Comparison of ENCODE assay signal across 1 cellular context in the genomic region with DNA sequence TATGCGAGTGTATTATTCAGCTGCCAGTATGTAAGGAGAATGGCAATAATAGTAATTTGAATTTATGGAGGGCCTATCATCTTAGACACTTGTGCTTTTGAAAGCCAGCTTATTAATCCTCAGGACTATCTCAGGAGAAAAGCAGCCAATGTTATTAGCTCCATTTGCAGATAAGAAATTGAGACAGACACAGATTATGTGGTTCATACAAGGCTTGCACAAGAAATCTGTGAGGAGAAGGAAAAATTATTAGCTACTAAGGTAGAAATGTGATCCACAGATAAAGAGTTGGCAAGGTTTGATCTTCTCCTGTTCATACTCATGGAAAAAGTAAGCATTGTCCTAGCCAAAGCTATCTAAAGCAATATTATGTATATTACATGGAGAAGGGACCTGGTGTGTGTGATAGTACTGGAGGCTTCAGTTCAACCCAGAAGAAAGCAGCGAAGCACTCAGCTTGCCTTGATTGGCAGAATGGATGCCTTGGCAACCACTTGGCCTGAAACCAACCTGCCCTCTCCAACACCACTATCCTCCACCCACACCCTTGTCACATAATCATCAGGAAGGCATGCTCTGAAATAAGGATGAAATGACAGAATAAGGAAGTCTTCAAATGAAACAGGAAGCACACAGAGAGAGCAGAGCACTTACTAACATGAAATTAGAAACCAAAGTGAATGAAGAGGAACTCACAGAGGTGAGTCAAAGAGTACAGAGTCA.
A peak's percentile ranks its signal among the peaks of the same experiment; 100 is the strongest.
TF ChIP-seq lines count a peak whose summit lies in the region.

No MANE protein-coding gene starts in this region.

TF ChIP-seq in K562, 482 proteins besides CTCF, POLR2A, EP300 and RAD21 (continued from another document and continues in another):
- TF ChIP-seq KDM5B (IDR thresholded peaks at IDR 0.05; ENCODE audit: insufficient replicate concordance, low read depth, low read length): no peak
- no peak for TF ChIP-seq RNF2 (IDR thresholded peaks at IDR 0.05)
- TF ChIP-seq ZKSCAN3 (CRISPR knock-in tag; IDR thresholded peaks at IDR 0.05): no peak
- TF ChIP-seq PREB (CRISPR knock-in tag; IDR thresholded peaks at IDR 0.05): no peak
- peak; percentile 78 for TF ChIP-seq MEIS2 (IDR thresholded peaks at IDR 0.05; ENCODE audit: partially characterized antibody)
- TF ChIP-seq PHTF2 (CRISPR knock-in tag; IDR thresholded peaks at IDR 0.05): no peak
- no peak for TF ChIP-seq MYNN (IDR thresholded peaks at IDR 0.05)
- TF ChIP-seq MYNN (CRISPR knock-in tag; IDR thresholded peaks at IDR 0.05): no peak
- TF ChIP-seq, protein P1, sequence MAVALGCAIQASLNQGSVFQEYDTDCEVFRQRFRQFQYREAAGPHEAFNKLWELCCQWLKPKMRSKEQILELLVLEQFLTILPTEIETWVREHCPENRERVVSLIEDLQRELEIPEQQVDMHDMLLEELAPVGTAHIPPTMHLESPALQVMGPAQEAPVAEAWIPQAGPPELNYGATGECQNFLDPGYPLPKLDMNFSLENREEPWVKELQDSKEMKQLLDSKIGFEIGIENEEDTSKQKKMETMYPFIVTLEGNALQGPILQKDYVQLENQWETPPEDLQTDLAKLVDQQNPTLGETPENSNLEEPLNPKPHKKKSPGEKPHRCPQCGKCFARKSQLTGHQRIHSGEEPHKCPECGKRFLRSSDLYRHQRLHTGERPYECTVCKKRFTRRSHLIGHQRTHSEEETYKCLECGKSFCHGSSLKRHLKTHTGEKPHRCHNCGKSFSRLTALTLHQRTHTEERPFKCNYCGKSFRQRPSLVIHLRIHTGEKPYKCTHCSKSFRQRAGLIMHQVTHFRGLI (CRISPR knock-in tag; IDR thresholded peaks at IDR 0.05): no peak
- TF ChIP-seq ZNF766 (CRISPR knock-in tag; conservative IDR thresholded peaks at IDR 0.05): no peak
- no peak for TF ChIP-seq SIX5 (IDR thresholded peaks at IDR 0.05; ENCODE audit: borderline replicate concordance in 1 of 2, insufficient read depth in 1 of 2, low read depth in 1 of 2, low read length in 2 of 2)
- TF ChIP-seq, protein P2, sequence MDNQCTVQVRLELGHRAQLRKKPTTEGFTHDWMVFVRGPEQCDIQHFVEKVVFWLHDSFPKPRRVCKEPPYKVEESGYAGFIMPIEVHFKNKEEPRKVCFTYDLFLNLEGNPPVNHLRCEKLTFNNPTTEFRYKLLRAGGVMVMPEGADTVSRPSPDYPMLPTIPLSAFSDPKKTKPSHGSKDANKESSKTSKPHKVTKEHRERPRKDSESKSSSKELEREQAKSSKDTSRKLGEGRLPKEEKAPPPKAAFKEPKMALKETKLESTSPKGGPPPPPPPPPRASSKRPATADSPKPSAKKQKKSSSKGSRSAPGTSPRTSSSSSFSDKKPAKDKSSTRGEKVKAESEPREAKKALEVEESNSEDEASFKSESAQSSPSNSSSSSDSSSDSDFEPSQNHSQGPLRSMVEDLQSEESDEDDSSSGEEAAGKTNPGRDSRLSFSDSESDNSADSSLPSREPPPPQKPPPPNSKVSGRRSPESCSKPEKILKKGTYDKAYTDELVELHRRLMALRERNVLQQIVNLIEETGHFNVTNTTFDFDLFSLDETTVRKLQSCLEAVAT (IDR thresholded peaks at IDR 0.05): 0 out of 4 replicates have a peak, but pooled peaks of 1 of the 2 experiments have one; percentile 11
- TF ChIP-seq KDM1A (IDR thresholded peaks at IDR 0.05): no peak
- TF ChIP-seq HNRNPLL (IDR thresholded peaks at IDR 0.05; ENCODE audit: low read depth, low read length, poor library complexity, severe bottlenecking): no peak
- TF ChIP-seq, protein P3, sequence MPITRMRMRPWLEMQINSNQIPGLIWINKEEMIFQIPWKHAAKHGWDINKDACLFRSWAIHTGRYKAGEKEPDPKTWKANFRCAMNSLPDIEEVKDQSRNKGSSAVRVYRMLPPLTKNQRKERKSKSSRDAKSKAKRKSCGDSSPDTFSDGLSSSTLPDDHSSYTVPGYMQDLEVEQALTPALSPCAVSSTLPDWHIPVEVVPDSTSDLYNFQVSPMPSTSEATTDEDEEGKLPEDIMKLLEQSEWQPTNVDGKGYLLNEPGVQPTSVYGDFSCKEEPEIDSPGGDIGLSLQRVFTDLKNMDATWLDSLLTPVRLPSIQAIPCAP (CRISPR knock-in tag; IDR thresholded peaks at IDR 0.05; ENCODE audit: borderline replicate concordance): no peak
- TF ChIP-seq MYC (IDR thresholded peaks at IDR 0.05; ENCODE audit: low read depth, low read length): peak; percentile 46; the same call in 1 of the 2 replicates
- TF ChIP-seq MYC (CRISPR knock-in tag; IDR thresholded peaks at IDR 0.05; ENCODE audit: borderline replicate concordance, low read depth): no peak
- TF ChIP-seq ILF3 (IDR thresholded peaks at IDR 0.05; ENCODE audit: borderline replicate concordance): no peak
- TF ChIP-seq GTF3C2 (IDR thresholded peaks at IDR 0.05; ENCODE audit: borderline replicate concordance, extremely low read depth, insufficient read length): no peak
- no peak for TF ChIP-seq ZNF280A (IDR thresholded peaks at IDR 0.05; ENCODE audit: low read depth, partially characterized antibody)
- no peak for TF ChIP-seq ATF3 (IDR thresholded peaks at IDR 0.05)
- no peak for TF ChIP-seq ATF3 (CRISPR knock-in tag; conservative IDR thresholded peaks at IDR 0.05)
- TF ChIP-seq PHF21A (IDR thresholded peaks at IDR 0.05; ENCODE audit: borderline replicate concordance, low read depth): no peak
- TF ChIP-seq, protein P4, sequence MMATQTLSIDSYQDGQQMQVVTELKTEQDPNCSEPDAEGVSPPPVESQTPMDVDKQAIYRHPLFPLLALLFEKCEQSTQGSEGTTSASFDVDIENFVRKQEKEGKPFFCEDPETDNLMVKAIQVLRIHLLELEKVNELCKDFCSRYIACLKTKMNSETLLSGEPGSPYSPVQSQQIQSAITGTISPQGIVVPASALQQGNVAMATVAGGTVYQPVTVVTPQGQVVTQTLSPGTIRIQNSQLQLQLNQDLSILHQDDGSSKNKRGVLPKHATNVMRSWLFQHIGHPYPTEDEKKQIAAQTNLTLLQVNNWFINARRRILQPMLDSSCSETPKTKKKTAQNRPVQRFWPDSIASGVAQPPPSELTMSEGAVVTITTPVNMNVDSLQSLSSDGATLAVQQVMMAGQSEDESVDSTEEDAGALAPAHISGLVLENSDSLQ (IDR thresholded peaks at IDR 0.05): peak; percentile 93
- TF ChIP-seq ZKSCAN8 (CRISPR knock-in tag; IDR thresholded peaks at IDR 0.05): no peak
- TF ChIP-seq BHLHE40 (IDR thresholded peaks at IDR 0.05; ENCODE audit: low read length): no peak
- 0 out of 2 replicates have a peak, but pooled peaks have one; percentile 36 for TF ChIP-seq LEF1 (IDR thresholded peaks at IDR 0.05)
- no peak for TF ChIP-seq KAT7 (CRISPR knock-in tag; IDR thresholded peaks at IDR 0.05; ENCODE audit: borderline replicate concordance)
- peak; percentile 37; the same call in 1 of the 2 replicates for TF ChIP-seq L3MBTL2 (IDR thresholded peaks at IDR 0.05)
- TF ChIP-seq SREBF2 (CRISPR knock-in tag; IDR thresholded peaks at IDR 0.05): no peak
- no peak for TF ChIP-seq DIDO1 (tag; IDR thresholded peaks at IDR 0.05; ENCODE audit: low read depth)
- no peak for TF ChIP-seq ZNF212 (CRISPR knock-in tag; IDR thresholded peaks at IDR 0.05)
- TF ChIP-seq, protein P5, sequence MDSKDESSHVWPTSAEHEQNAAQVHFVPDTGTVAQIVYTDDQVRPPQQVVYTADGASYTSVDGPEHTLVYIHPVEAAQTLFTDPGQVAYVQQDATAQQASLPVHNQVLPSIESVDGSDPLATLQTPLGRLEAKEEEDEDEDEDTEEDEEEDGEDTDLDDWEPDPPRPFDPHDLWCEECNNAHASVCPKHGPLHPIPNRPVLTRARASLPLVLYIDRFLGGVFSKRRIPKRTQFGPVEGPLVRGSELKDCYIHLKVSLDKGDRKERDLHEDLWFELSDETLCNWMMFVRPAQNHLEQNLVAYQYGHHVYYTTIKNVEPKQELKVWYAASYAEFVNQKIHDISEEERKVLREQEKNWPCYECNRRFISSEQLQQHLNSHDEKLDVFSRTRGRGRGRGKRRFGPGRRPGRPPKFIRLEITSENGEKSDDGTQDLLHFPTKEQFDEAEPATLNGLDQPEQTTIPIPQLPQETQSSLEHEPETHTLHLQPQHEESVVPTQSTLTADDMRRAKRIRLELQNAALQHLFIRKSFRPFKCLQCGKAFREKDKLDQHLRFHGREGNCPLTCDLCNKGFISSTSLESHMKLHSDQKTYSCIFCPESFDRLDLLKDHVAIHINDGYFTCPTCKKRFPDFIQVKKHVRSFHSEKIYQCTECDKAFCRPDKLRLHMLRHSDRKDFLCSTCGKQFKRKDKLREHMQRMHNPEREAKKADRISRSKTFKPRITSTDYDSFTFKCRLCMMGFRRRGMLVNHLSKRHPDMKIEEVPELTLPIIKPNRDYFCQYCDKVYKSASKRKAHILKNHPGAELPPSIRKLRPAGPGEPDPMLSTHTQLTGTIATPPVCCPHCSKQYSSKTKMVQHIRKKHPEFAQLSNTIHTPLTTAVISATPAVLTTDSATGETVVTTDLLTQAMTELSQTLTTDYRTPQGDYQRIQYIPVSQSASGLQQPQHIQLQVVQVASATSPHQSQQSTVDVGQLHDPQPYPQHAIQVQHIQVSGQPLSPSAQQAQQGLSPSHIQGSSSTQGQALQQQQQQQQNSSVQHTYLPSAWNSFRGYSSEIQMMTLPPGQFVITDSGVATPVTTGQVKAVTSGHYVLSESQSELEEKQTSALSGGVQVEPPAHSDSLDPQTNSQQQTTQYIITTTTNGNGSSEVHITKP (IDR thresholded peaks at IDR 0.05; ENCODE audit: partially characterized antibody): no peak
